11 cellular contexts compared by ENCODE assay signal in the genomic region with DNA sequence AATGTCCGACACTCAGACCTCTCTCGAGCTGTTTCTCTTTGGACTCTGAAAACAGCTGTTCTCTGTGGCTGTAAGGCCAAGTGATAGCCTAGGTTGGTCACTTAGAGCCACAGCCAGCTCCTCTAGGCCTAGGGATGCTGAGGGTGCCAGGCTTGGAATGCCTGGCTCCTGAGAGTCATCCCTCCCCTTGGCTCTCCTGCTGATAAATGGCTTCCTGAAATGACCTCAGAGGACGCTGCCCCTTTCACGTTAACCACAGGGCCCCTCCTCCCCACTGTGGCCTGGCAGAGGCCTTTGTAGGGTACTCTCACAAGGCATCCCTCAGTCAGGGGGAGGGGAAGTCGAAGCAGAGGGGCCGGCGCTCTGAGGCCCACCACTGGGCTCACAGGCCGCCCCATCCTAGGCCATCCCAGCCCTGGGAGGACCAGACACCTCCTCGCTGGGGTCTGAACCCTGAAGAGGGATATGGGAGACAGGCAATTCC. TPM values are rescaled to one million over a fixed set of nuclear protein-coding genes. Genes with fewer than 3 reads are reported as not detected.
A peak's percentile ranks its signal among the peaks of the same experiment; 100 is the strongest.
DNase-seq lines count a peak whose midpoint lies in the region; ATAC-seq and TF ChIP-seq lines count a peak whose summit lies in the region.
"Had no signal": no experiment of that assay in that cellular context is flagged by ENCODE, and none has a peak within 500 bp of the region (broad histone marks: within the 10 kb centered on the region; RNA-seq: fewer than 3 reads in every experiment).

No MANE protein-coding gene starts in this region.

- H3K9me3 ChIP-seq in left ventricle myocardium inferior (replicated peaks) = no peaks in the 10 kb centered on the region
- no peaks in the 10 kb centered on the region for H3K9me3 ChIP-seq in gastrocnemius medialis
- no peaks in the 10 kb centered on the region for H3K9me3 ChIP-seq in effector memory CD4-positive, alpha-beta T cell (ENCODE audit: control insufficient read depth, low read length)

- no peaks in the 10 kb centered on the region for H3K9me3 Mint-ChIP-seq in WTC11
- H3K9me3 Mint-ChIP-seq: memory B cell, T-cell had no signal

- H3K4me1 Mint-ChIP-seq in WTC11 = peaks cover 13% of the 10 kb centered on the region
- H3K4me1 Mint-ChIP-seq: memory B cell, T-cell had no signal

- CTCF ChIA-PET in WTC11 (lab: Charles Lee) = interaction anchor here (1.4 to 2.9 kb wide), 2 partner anchors 14 to 184 kb away, joined by 4 to 13 read pairs; no protein-coding TSS in a partner anchor

- POLR2A ChIA-PET in WTC11 (lab: Charles Lee) = no interaction called here

- H3K4me1 ChIP-seq in left ventricle myocardium inferior (peaks cover 44% of the 10 kb centered on the region), gastrocnemius medialis (peaks cover 21 to 47% of the 10 kb centered on the region in 2 donors)
- H3K4me1 ChIP-seq in effector memory CD4-positive, alpha-beta T cell (ENCODE audit: control insufficient read depth, insufficient read depth, low read length, poor library complexity, severe bottlenecking) = no peaks in the 10 kb centered on the region

- no peak overlapping the region for H3K4me3 ChIP-seq in left ventricle myocardium inferior
- H3K4me3 ChIP-seq in gastrocnemius medialis = no peak overlapping the region
- no peak overlapping the region for H3K4me3 ChIP-seq in effector memory CD4-positive, alpha-beta T cell (ENCODE audit: insufficient read depth, low read depth, low read length, poor library complexity, severe bottlenecking)

- no peak overlapping the region for H3K4me3 Mint-ChIP-seq in WTC11
- H3K4me3 Mint-ChIP-seq: memory B cell, T-cell had no signal

- H3K27ac ChIP-seq in left ventricle myocardium inferior (replicated peaks) (peak overlapping the region; percentile 75), gastrocnemius medialis (peak overlapping the region; percentile 65 to 88 (median 78))
- no peak overlapping the region for H3K27ac ChIP-seq in effector memory CD4-positive, alpha-beta T cell (ENCODE audit: insufficient read depth, low read length, poor library complexity, severe bottlenecking)

- intact Hi-C loops in left ventricle myocardium inferior (cut with micrococcal nuclease) (no loop called here), gastrocnemius medialis (cut with DNase I; ENCODE audit: low total_unique reads) (no loop called here)

- TF ChIP-seq POLR2A in gastrocnemius medialis (IDR thresholded peaks at IDR 0.05) = no peak

- TF ChIP-seq CTCF in WTC11 (IDR thresholded peaks at IDR 0.05) (no peak), left ventricle myocardium inferior (IDR thresholded peaks at IDR 0.05; ENCODE audit: borderline replicate concordance) (no peak), gastrocnemius medialis (IDR thresholded peaks at IDR 0.05 in 4 of 5, conservative IDR thresholded peaks at IDR 0.05 in 1 of 5) (no peak)

- in situ Hi-C loops in gastrocnemius medialis (cut with MboI; ENCODE audit: low sequenced_read_pairs in 4 of 4) = loop anchor here in 2 of 4 donors (25.0 kb wide), 1 partner anchor 144 kb away; no protein-coding TSS in a partner anchor

- peak; percentile 22 for DNase-seq in DMS153 (lab: John Stamatoyannopoulos, UW)
- no peak for DNase-seq in WTC11 (ENCODE audit: low spot score)
- DNase-seq in left ventricle myocardium inferior = no peak
- DNase-seq in gastrocnemius medialis = no peak
- no peak for DNase-seq in effector memory CD4-positive, alpha-beta T cell
- no peak for DNase-seq in NCI-H748 treated with DMSO at 0.1 percent for 48 hours (lab: John Stamatoyannopoulos, UW)
- DNase-seq in 8988T = no peak
- DNase-seq: NCI-H2107, T-cell had no signal

- ATAC-seq in WTC11 = no peak; the same call in 1 of the 2 replicates
- no peak for ATAC-seq in gastrocnemius medialis
- ATAC-seq in HG02840 (IDR thresholded peaks at IDR 0.05; ENCODE audit: low FRiP score, unreplicated experiment) = no peak
- ATAC-seq: T-cell had no signal

- H3K36me3 Mint-ChIP-seq in WTC11 = peaks cover 7% of the 10 kb centered on the region

- peaks cover 89% of the 10 kb centered on the region for H3K36me3 ChIP-seq in left ventricle myocardium inferior
- peaks cover 3 to 64% of the 10 kb centered on the region in 2 donors for H3K36me3 ChIP-seq in gastrocnemius medialis
- peaks cover 56% of the 10 kb centered on the region for H3K36me3 ChIP-seq in effector memory CD4-positive, alpha-beta T cell (ENCODE audit: control insufficient read depth, insufficient read depth, low read length)

- H3K27me3 Mint-ChIP-seq in WTC11 (ENCODE audit: low read depth) = no peaks in the 10 kb centered on the region
- H3K27me3 Mint-ChIP-seq: memory B cell, T-cell had no signal

- H3K27ac Mint-ChIP-seq in WTC11 = peak overlapping the region; percentile 75
- H3K27ac Mint-ChIP-seq: memory B cell, T-cell had no signal

- H3K27me3 ChIP-seq in left ventricle myocardium inferior (ENCODE audit: low read depth) (no peaks in the 10 kb centered on the region), gastrocnemius medialis (no peaks in the 10 kb centered on the region)
- no peaks in the 10 kb centered on the region for H3K27me3 ChIP-seq in effector memory CD4-positive, alpha-beta T cell (replicated peaks; ENCODE audit: control insufficient read depth, insufficient read depth, low read length, poor library complexity, severe bottlenecking)

TF ChIP-seq in WTC11, 78 proteins besides CTCF, POLR2A, EP300 and RAD21:
- TF ChIP-seq CBFB (CRISPR knock-in tag; IDR thresholded peaks at IDR 0.05; ENCODE audit: low read depth) (no peak), NR3C1 (CRISPR knock-in tag; conservative IDR thresholded peaks at IDR 0.05; ENCODE audit: low read depth) (no peak), ZNF232 (CRISPR knock-in tag; IDR thresholded peaks at IDR 0.05) (no peak), NFE2L1 (CRISPR knock-in tag; IDR thresholded peaks at IDR 0.05) (no peak), JAZF1 (CRISPR knock-in tag; IDR thresholded peaks at IDR 0.05) (no peak), GRHL2 (CRISPR knock-in tag; IDR thresholded peaks at IDR 0.05; ENCODE audit: insufficient replicate concordance, severe bottlenecking) (no peak), ZNF219 (CRISPR knock-in tag; IDR thresholded peaks at IDR 0.05; ENCODE audit: borderline replicate concordance) (no peak), SOX15 (CRISPR knock-in tag; IDR thresholded peaks at IDR 0.05) (no peak), ATF1 (CRISPR knock-in tag; IDR thresholded peaks at IDR 0.05) (no peak), SP1 (CRISPR knock-in tag; conservative IDR thresholded peaks at IDR 0.05) (no peak), NFYB (CRISPR knock-in tag; conservative IDR thresholded peaks at IDR 0.05; ENCODE audit: low read depth) (no peak), NR1H2 (CRISPR knock-in tag; IDR thresholded peaks at IDR 0.05) (no peak)
- TF ChIP-seq, protein P1, sequence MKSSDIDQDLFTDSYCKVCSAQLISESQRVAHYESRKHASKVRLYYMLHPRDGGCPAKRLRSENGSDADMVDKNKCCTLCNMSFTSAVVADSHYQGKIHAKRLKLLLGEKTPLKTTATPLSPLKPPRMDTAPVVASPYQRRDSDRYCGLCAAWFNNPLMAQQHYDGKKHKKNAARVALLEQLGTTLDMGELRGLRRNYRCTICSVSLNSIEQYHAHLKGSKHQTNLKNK (CRISPR knock-in tag; IDR thresholded peaks at IDR 0.05) = no peak
- TF ChIP-seq, protein P2, sequence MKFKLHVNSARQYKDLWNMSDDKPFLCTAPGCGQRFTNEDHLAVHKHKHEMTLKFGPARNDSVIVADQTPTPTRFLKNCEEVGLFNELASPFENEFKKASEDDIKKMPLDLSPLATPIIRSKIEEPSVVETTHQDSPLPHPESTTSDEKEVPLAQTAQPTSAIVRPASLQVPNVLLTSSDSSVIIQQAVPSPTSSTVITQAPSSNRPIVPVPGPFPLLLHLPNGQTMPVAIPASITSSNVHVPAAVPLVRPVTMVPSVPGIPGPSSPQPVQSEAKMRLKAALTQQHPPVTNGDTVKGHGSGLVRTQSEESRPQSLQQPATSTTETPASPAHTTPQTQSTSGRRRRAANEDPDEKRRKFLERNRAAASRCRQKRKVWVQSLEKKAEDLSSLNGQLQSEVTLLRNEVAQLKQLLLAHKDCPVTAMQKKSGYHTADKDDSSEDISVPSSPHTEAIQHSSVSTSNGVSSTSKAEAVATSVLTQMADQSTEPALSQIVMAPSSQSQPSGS (CRISPR knock-in tag; IDR thresholded peaks at IDR 0.05; ENCODE audit: borderline replicate concordance, low read depth) = no peak

RNA-seq across cellular contexts. Expression of a gene that starts 51.0 kb away (rescaled TPM):
- total RNA-seq in WTC11 (2021) (16.9 to 17.1 TPM (median 17.1 TPM) in 3 replicates), left ventricle myocardium inferior (26.9 TPM), gastrocnemius medialis (10 to 100 TPM; 28.2 to 43.8 (median 36.0) TPM)
